In the genomic region with DNA sequence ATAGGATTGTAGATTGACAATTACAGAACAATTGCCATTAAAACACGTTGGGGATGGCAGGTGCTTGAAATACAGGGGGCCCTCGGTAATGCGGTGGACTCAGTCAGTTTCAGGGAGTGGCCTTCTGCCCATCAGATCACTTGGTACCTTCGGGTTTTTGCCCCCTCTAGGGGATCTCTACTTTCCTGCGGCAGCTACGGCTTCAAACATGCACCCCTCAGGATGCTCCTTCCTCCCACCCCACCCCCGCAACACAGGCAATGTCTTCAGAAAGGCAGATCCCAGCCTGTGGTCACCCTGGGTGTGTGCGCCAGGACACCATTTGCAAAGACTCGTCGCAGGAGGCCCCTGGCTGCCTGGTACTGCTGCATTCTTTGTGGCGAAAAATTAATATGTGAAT, we compare ENCODE assay signal across 3 cellular contexts.
TF ChIP-seq lines count a peak whose summit lies in the region.

No MANE protein-coding gene starts in this region.

TF ChIP-seq in GM23338, 12 proteins besides CTCF, POLR2A, EP300 and RAD21 (continues in another document):
- TF ChIP-seq ZNF462 (CRISPR knock-in tag; IDR thresholded peaks at IDR 0.05) (no peak), ETS1 (IDR thresholded peaks at IDR 0.05) (no peak), CREB1 (CRISPR knock-in tag; IDR thresholded peaks at IDR 0.05; ENCODE audit: low read depth) (no peak)

TF ChIP-seq in K562, 482 proteins besides CTCF, POLR2A, EP300 and RAD21:
- TF ChIP-seq ZNF699 (CRISPR knock-in tag; IDR thresholded peaks at IDR 0.05; ENCODE audit: insufficient replicate concordance) (no peak), NFE2 (IDR thresholded peaks at IDR 0.05; ENCODE audit: low read depth) (no peak), TFE3 (CRISPR knock-in tag; IDR thresholded peaks at IDR 0.05) (no peak)

TF ChIP-seq in neural cell, 6 proteins besides CTCF, POLR2A, EP300 and RAD21:
- no peak for TF ChIP-seq POLR2AphosphoS5 (IDR thresholded peaks at IDR 0.05)
- TF ChIP-seq TAF1 (IDR thresholded peaks at IDR 0.05; ENCODE audit: low read depth), result no peak
- TF ChIP-seq EZH2 (IDR thresholded peaks at IDR 0.05; ENCODE audit: borderline replicate concordance, insufficient read depth, low read length, poor library complexity, severe bottlenecking), result no peak
- TF ChIP-seq MXI1 (conservative IDR thresholded peaks at IDR 0.05; ENCODE audit: poor library complexity, severe bottlenecking), result no peak
- TF ChIP-seq, protein P1, sequence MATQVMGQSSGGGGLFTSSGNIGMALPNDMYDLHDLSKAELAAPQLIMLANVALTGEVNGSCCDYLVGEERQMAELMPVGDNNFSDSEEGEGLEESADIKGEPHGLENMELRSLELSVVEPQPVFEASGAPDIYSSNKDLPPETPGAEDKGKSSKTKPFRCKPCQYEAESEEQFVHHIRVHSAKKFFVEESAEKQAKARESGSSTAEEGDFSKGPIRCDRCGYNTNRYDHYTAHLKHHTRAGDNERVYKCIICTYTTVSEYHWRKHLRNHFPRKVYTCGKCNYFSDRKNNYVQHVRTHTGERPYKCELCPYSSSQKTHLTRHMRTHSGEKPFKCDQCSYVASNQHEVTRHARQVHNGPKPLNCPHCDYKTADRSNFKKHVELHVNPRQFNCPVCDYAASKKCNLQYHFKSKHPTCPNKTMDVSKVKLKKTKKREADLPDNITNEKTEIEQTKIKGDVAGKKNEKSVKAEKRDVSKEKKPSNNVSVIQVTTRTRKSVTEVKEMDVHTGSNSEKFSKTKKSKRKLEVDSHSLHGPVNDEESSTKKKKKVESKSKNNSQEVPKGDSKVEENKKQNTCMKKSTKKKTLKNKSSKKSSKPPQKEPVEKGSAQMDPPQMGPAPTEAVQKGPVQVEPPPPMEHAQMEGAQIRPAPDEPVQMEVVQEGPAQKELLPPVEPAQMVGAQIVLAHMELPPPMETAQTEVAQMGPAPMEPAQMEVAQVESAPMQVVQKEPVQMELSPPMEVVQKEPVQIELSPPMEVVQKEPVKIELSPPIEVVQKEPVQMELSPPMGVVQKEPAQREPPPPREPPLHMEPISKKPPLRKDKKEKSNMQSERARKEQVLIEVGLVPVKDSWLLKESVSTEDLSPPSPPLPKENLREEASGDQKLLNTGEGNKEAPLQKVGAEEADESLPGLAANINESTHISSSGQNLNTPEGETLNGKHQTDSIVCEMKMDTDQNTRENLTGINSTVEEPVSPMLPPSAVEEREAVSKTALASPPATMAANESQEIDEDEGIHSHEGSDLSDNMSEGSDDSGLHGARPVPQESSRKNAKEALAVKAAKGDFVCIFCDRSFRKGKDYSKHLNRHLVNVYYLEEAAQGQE (IDR thresholded peaks at IDR 0.05; ENCODE audit: borderline replicate concordance), result no peak
- no peak for TF ChIP-seq SMC3 (conservative IDR thresholded peaks at IDR 0.05; ENCODE audit: poor library complexity)
